Comparison of ENCODE assay signal across 26 cellular contexts in genomic region chr1:73803380-73803779, GRCh38.
A peak's percentile ranks its signal among the peaks of the same experiment; 100 is the strongest.
DNase-seq lines count a peak whose midpoint lies in the region; ATAC-seq, FAIRE-seq and TF ChIP-seq lines count a peak whose summit lies in the region.
"Had no signal": no experiment of that assay in that cellular context is flagged by ENCODE, and none has a peak within 500 bp of the region (broad histone marks: within the 10 kb centered on the region; RNA-seq: fewer than 3 reads in every experiment).

No MANE protein-coding gene starts in this region.

- peak overlapping the region; percentile 59 for H3K4me2 ChIP-seq in PC-3 (ENCODE audit: low read length)
- H3K4me2 ChIP-seq: BLaER1 treated with 17β-estradiol and CSF1 and Interleukin-3, amounts not matched to agents 10 nM and 100 nM had no signal

- no peak overlapping the region for H2AFZ ChIP-seq in PC-3 (ENCODE audit: low read length)

- H3K27ac Mint-ChIP-seq in type B pancreatic cell, result peak overlapping the region; percentile 61
- H3K27ac Mint-ChIP-seq: CD4-positive, alpha-beta memory T cell had no signal

- no peak overlapping the region for H3K9ac ChIP-seq in PC-3 (ENCODE audit: low read length)
- H3K9ac ChIP-seq: BLaER1 treated with 17β-estradiol and CSF1 and Interleukin-3, amounts not matched to agents 10 nM and 100 nM had no signal

- no peaks in the 10 kb centered on the region for H3K9me2 ChIP-seq in PC-3 (replicated peaks; ENCODE audit: low read length)

- no peaks in the 10 kb centered on the region for H4K20me1 ChIP-seq in PC-3 (ENCODE audit: low read length)
- H4K20me1 ChIP-seq: BLaER1 treated with 17β-estradiol and CSF1 and Interleukin-3, amounts not matched to agents 10 nM and 100 nM had no signal

- no peak for ATAC-seq in PC-3
- ATAC-seq in left colon, result peak; percentile 96

- BruUV-seq in PC-3 (replicated peaks; lab: Mats Ljungman, UMichigan), result no TSS peak

- no peaks in the 10 kb centered on the region for H3F3A ChIP-seq in PC-3 (ENCODE audit: low read length, unreplicated experiment)

- no peaks in the 10 kb centered on the region for H3K36me3 ChIP-seq in PC-3 (ENCODE audit: low read depth, low read length)
- H3K36me3 ChIP-seq: BLaER1 treated with 17β-estradiol and CSF1 and Interleukin-3, amounts not matched to agents 10 nM and 100 nM had no signal

- H3K27me3 ChIP-seq in PC-3 (ENCODE audit: low read length), result no peaks in the 10 kb centered on the region
- H3K27me3 ChIP-seq: BLaER1 treated with 17β-estradiol and CSF1 and Interleukin-3, amounts not matched to agents 10 nM and 100 nM had no signal

- TF ChIP-seq CTCF in PC-3 (conservative IDR thresholded peaks at IDR 0.05; ENCODE audit: low read depth, low read length) (no peak), type B pancreatic cell (conservative IDR thresholded peaks at IDR 0.05) (no peak)

- H3K79me2 ChIP-seq in PC-3 (ENCODE audit: low read length), result no peaks in the 10 kb centered on the region

- TF ChIP-seq POLR2A in GM12892 (IDR thresholded peaks at IDR 0.05; ENCODE audit: low read depth, low read length), result no peak

- peak; percentile 40 for DNase-seq in NCI-H748 (lab: John Stamatoyannopoulos, UW; ENCODE audit: unreplicated experiment)
- no peak for DNase-seq in NCI-H748 treated with DMSO at 0.1 percent for 48 hours (lab: John Stamatoyannopoulos, UW)
- DNase-seq in PC-3, result peak; percentile 86
- peak in 1 of 2 donors; percentile 2 for DNase-seq in left colon
- no peak for DNase-seq in type B pancreatic cell (ENCODE audit: extremely low spot score, unreplicated experiment)
- no peak for DNase-seq in GM12892 (ENCODE audit: insufficient read length)
- DNase-seq in RKO (ENCODE audit: low spot score), result no peak
- DNase-seq in NOMO-1 treated with dmso at 0.1 percent for 144 hours (lab: John Stamatoyannopoulos, UW; ENCODE audit: unreplicated experiment), result no peak
- DNase-seq: 8988T; CD4-positive, alpha-beta memory T cell; GDM1; GOT3; HCEC 1CT; KG1; NCI-H1105; NCI-H146; NCI-H2029 treated with DMSO at 0.1 percent for 48 hours; NCI-H446; NCI-H82; OCI-M1; RPMI8226; SHP77 had no signal

- CTCF ChIA-PET in PC-3 (lab: Charles Lee), result no interaction called here

- H3K4me3 Mint-ChIP-seq in type B pancreatic cell, result peak overlapping the region; percentile 54
- H3K4me3 Mint-ChIP-seq: CD4-positive, alpha-beta memory T cell had no signal

- intact Hi-C loops in PC-3 (cut with micrococcal nuclease) (no loop called here), left colon (cut with DNase I, micrococcal nuclease) (no loop called here)

- no peaks in the 10 kb centered on the region for H3K27me3 Mint-ChIP-seq in type B pancreatic cell

- H3K36me3 Mint-ChIP-seq in type B pancreatic cell, result no peaks in the 10 kb centered on the region
- H3K36me3 Mint-ChIP-seq: CD4-positive, alpha-beta memory T cell had no signal

- POLR2A ChIA-PET in PC-3 (lab: Charles Lee; ENCODE audit: unreplicated experiment), result no interaction called here

- H3K9me3 Mint-ChIP-seq in type B pancreatic cell, result peaks cover 6% of the 10 kb centered on the region
- H3K9me3 Mint-ChIP-seq: CD4-positive, alpha-beta memory T cell had no signal

- peaks cover 42% of the 10 kb centered on the region for H3K4me1 ChIP-seq in PC-3 (ENCODE audit: insufficient read depth, low read length)

- no peak overlapping the region for H3K27ac ChIP-seq in PC-3 (ENCODE audit: low read length)
- H3K27ac ChIP-seq: BLaER1 treated with 17β-estradiol and CSF1 and Interleukin-3, amounts not matched to agents 10 nM and 100 nM; HL-60; SK-N-MC had no signal

- peaks cover 25% of the 10 kb centered on the region for H3K4me1 Mint-ChIP-seq in type B pancreatic cell (ENCODE audit: unreplicated experiment)
- H3K4me1 Mint-ChIP-seq: CD4-positive, alpha-beta memory T cell had no signal

- no peak for FAIRE-seq in GM12892 (lab: Jason Lieb, UNC)
- FAIRE-seq: GM19239 had no signal

- no peaks in the 10 kb centered on the region for H3K9me3 ChIP-seq in PC-3 (ENCODE audit: low read length)
- H3K9me3 ChIP-seq: BLaER1 treated with 17β-estradiol and CSF1 and Interleukin-3, amounts not matched to agents 10 nM and 100 nM had no signal

- no peak overlapping the region for H3K4me3 ChIP-seq in PC-3 (ENCODE audit: low read length)
- H3K4me3 ChIP-seq: BLaER1 treated with 17β-estradiol and CSF1 and Interleukin-3, amounts not matched to agents 10 nM and 100 nM; SK-N-MC had no signal

Comparison
In these comparisons a context has a peak if more than half of its experiments do, and no peak if none do; other contexts are left out.
1. DNase-seq: peak in NCI-H748 (single experiment) and PC-3 (single experiment); none in NCI-H748 treated with DMSO at 0.1 percent for 48 hours (single experiment), type B pancreatic cell (single experiment), GM12892 (single experiment), RKO (single experiment) and NOMO-1 treated with dmso at 0.1 percent for 144 hours (single experiment).